2 cellular contexts compared by ENCODE assay signal in the genomic region with DNA sequence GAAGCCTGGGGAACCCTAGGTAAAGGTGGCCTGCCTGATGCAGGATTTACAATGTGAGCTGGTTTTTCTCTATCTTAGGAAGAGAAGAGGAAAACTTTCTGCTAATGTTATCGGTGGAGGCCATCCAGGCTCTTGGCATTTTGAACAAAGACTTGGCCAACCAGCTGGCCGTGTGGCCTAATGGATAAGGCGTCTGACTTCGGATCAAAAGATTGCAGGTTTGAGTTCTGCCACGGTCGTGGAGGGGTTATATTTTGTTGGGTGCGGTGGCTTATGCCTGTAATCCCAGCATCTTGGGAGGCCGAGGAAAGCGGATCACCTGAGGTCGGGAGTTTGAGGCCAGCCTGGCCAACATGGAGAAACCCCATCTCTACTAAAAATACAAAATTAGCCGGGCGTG.
TF ChIP-seq lines count a peak whose summit lies in the region.

No MANE protein-coding gene starts in this region.

TF ChIP-seq in A549, 52 proteins besides CTCF, POLR2A, EP300 and RAD21:
- TF ChIP-seq ELK1 (IDR thresholded peaks at IDR 0.05; ENCODE audit: low read depth, low read length) = no peak
- no peak for TF ChIP-seq CBX2 (IDR thresholded peaks at IDR 0.05; ENCODE audit: borderline replicate concordance, low read depth)
- TF ChIP-seq, protein P1, sequence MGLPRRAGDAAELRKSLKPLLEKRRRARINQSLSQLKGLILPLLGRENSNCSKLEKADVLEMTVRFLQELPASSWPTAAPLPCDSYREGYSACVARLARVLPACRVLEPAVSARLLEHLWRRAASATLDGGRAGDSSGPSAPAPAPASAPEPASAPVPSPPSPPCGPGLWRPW (IDR thresholded peaks at IDR 0.05) = no peak
- TF ChIP-seq HEYL (CRISPR knock-in tag; IDR thresholded peaks at IDR 0.05) = no peak
- TF ChIP-seq SREBF2 (IDR thresholded peaks at IDR 0.05) = peak; percentile 16; the same call in 1 of the 2 replicates
- no peak for TF ChIP-seq E2F6 (IDR thresholded peaks at IDR 0.05; ENCODE audit: borderline replicate concordance, low read depth)

TF ChIP-seq in K562, 482 proteins besides CTCF, POLR2A, EP300 and RAD21:
- TF ChIP-seq ZMIZ1 (IDR thresholded peaks at IDR 0.05; ENCODE audit: low read depth in 2 of 2, low read length in 2 of 2) (no peak), SIN3A (IDR thresholded peaks at IDR 0.05; ENCODE audit: borderline replicate concordance in 2 of 2, control insufficient read depth in 1 of 2, low read depth in 2 of 2, low read length in 2 of 2) (no peak), POLR3A (IDR thresholded peaks at IDR 0.05; ENCODE audit: borderline replicate concordance, extremely low read depth, insufficient read depth, insufficient read length) (peak; percentile 15), NR2F6 (CRISPR knock-in tag; IDR thresholded peaks at IDR 0.05) (no peak), TBP (optimal IDR thresholded peaks at IDR 0.05; ENCODE audit: low read depth, low read length) (peak; percentile 46)
